21 cellular contexts compared by ENCODE assay signal in the genomic region with DNA sequence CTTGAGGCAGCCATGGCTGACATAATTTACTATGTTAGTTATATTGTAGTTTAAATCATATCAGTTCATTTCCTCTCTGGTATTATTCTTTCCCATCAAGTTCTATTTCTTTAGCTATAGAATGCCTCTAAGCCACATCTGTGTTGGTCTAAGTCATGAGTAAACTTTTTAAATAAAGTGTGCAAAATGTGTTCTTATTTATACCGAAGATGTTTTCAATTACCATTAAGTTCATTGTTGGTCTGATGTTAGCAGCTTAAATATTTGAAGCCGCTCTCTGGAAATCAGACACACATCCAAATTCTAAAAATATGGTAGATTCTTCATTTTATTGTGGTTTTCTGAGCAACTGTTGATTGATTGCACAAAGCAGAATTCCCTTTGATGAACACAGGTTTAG.
DNase-seq lines count a peak whose midpoint lies in the region; ATAC-seq and TF ChIP-seq lines count a peak whose summit lies in the region.
"Had no signal": no experiment of that assay in that cellular context is flagged by ENCODE, and none has a peak within 500 bp of the region (broad histone marks: within the 10 kb centered on the region; RNA-seq: fewer than 3 reads in every experiment).

No MANE protein-coding gene starts in this region.

- no peaks in the 10 kb centered on the region for H3K9me3 ChIP-seq in SK-N-MC (ENCODE audit: low read depth, low read length)
- H3K9me3 ChIP-seq in spleen: no peaks in the 10 kb centered on the region
- H3K9me3 ChIP-seq: BLaER1 treated with 17β-estradiol and CSF1 and Interleukin-3, amounts not matched to agents 10 nM and 100 nM had no signal

- in situ Hi-C loops in GM13976 (cut with MboI; ENCODE audit: low sequenced_read_pairs, unreplicated experiment): no loop called here

- DNase-seq in AG08395 (ENCODE audit: low spot score): peak; percentile 23
- peak; percentile 47 for DNase-seq in GM04503 (ENCODE audit: low read depth)
- no peak for DNase-seq in SK-N-MC (ENCODE audit: low read depth, low spot score)
- DNase-seq in fibroblast of gingiva (ENCODE audit: low read depth): peak; percentile 75
- DNase-seq in GM13976 (ENCODE audit: low spot score): no peak
- DNase-seq in spleen: no peak
- DNase-seq in cortex of kidney (lab: John Stamatoyannopoulos, UW): no peak
- DNase-seq: CD8-positive, alpha-beta memory T cell; H9; KBM-7; NCI-H1105 treated with DMSO at 0.1 percent for 48 hours; NCI-H1694 treated with DMSO at 0.1 percent for 48 hours; NCI-H226; NCI-H524 treated with DMSO at 0.1 percent for 48 hours; PC-3; SIG-M5 had no signal

- no peaks in the 10 kb centered on the region for H3K27me3 ChIP-seq in spleen (replicated peaks in 1 of 7)
- H3K27me3 ChIP-seq: BLaER1 treated with 17β-estradiol and CSF1 and Interleukin-3, amounts not matched to agents 10 nM and 100 nM had no signal

- TF ChIP-seq CTCF in GM13976 (IDR thresholded peaks at IDR 0.05; ENCODE audit: borderline replicate concordance, control extremely low read depth, extremely low read depth, insufficient read depth, missing control alignments): no peak
- no peak for TF ChIP-seq CTCF in spleen (IDR thresholded peaks at IDR 0.05 in 8 of 11, conservative IDR thresholded peaks at IDR 0.05 in 3 of 11)

- no peak for TF ChIP-seq POLR2A in spleen (IDR thresholded peaks at IDR 0.05)

- H3K27ac ChIP-seq in SK-N-MC (peak overlapping the region; percentile 83), spleen (no peak overlapping the region)
- H3K27ac ChIP-seq: 22Rv1; BLaER1 treated with 17β-estradiol and CSF1 and Interleukin-3, amounts not matched to agents 10 nM and 100 nM; RWPE1 had no signal

- WGBS in spleen, 5 donors: 65 to 92% (median 71%) methylated on average over 2 of the region's 2 CpGs

- H3K4me3 ChIP-seq in SK-N-MC (peak overlapping the region; percentile 30), spleen (no peak overlapping the region)
- H3K4me3 ChIP-seq: BLaER1 treated with 17β-estradiol and CSF1 and Interleukin-3, amounts not matched to agents 10 nM and 100 nM had no signal

- H3K9ac ChIP-seq in SK-N-MC (ENCODE audit: insufficient read length): no peak overlapping the region
- H3K9ac ChIP-seq: BLaER1 treated with 17β-estradiol and CSF1 and Interleukin-3, amounts not matched to agents 10 nM and 100 nM had no signal

- ATAC-seq in HG03439 (IDR thresholded peaks at IDR 0.05; ENCODE audit: unreplicated experiment): no peak
- ATAC-seq: HepG2, PC-3 had no signal

- H3K4me1 ChIP-seq in spleen: no peaks in the 10 kb centered on the region

- H3K36me3 ChIP-seq in SK-N-MC (ENCODE audit: insufficient read depth, low read length) (no peaks in the 10 kb centered on the region), spleen (no peaks in the 10 kb centered on the region)
- H3K36me3 ChIP-seq: BLaER1 treated with 17β-estradiol and CSF1 and Interleukin-3, amounts not matched to agents 10 nM and 100 nM had no signal

- intact Hi-C loops in spleen (cut with DNase I; ENCODE audit: low total_unique reads): no loop called here

Comparison
In these comparisons a context has a peak if more than half of its experiments do, and no peak if none do; other contexts are left out.
1. DNase-seq: peak in AG08395 (single experiment), GM04503 (single experiment) and fibroblast of gingiva (single experiment); none in SK-N-MC (single experiment), GM13976 (single experiment), spleen (single experiment) and cortex of kidney (single experiment).